Comparison of ENCODE assay signal across 17 cellular contexts in the genomic region with DNA sequence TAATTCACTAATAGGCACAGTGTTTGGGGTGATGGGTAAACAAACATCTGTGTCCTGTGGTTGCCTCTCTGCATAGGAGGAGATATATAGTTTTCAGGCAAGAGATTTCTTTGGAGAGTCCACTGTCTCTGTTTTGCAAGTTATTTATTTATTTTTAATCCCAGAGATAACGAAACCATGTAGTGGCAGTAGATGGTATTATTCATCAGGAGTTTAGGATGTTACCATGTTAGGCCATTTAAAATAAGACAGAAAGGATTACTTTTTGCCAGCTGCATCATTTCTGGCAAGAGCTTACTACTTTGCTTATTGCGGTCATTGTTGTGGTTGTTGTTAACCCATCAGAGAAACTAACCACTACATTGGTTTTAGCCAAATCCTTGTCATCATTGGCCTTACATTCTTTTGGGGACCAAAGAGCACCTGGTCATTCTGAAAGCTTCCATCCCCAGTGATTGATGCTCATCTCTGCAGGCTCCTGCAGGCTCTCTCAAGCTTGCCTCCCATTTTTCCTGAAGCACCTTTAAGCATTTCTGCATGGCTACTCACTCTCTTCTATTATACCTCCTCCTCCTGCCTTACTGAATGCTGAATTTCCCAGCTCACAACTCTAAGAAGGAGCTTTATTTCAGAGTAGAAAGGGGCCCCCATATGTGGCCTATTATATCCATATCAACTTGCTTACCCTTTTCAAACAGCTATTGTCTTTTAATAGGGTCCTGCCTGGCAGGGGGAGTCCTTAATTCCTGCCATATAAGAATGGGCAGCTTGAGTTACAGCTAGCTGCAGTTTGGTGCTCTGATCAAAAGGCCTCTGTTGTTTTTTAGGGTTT.
DNase-seq lines count a peak whose midpoint lies in the region; ATAC-seq and TF ChIP-seq lines count a peak whose summit lies in the region.
"Had no signal": no experiment of that assay in that cellular context is flagged by ENCODE, and none has a peak within 500 bp of the region (broad histone marks: within the 10 kb centered on the region; RNA-seq: fewer than 3 reads in every experiment).

No MANE protein-coding gene starts in this region.

- H3K9me3 ChIP-seq in HUES64 (ENCODE audit: insufficient read depth, low read depth, low read length) (no peaks in the 10 kb centered on the region), neural progenitor cell (ENCODE audit: low read depth) (no peaks in the 10 kb centered on the region)
- H3K9me3 ChIP-seq: BLaER1, SJCRH30 had no signal

- H3K4me2 ChIP-seq in neural progenitor cell, result peak overlapping the region; percentile 63
- H3K4me2 ChIP-seq: BLaER1 had no signal

- H3F3A ChIP-seq in neural progenitor cell (ENCODE audit: low read depth), result peaks cover 48% of the 10 kb centered on the region

- peak overlapping the region; percentile 90 for H3K27ac Mint-ChIP-seq in neural progenitor cell
- H3K27ac Mint-ChIP-seq: activated CD4-positive, alpha-beta T cell treated with anti-CD3 and anti-CD28 coated beads, Interleukin-2, amount 10 ng/mL, durations not matched to agents 7 days and 5 days; activated naive CD8-positive, alpha-beta T cell treated with anti-CD3 and anti-CD28 coated beads, Interleukin-2, amount 10 ng/mL, durations not matched to agents 7 days and 5 days; stimulated activated naive CD8-positive, alpha-beta T cell treated with anti-CD3 and anti-CD28 coated beads, Interleukin-15, Interleukin-2, amounts not matched to agents 100 ng/mL and 50 ng/mL, for 24 hours had no signal

- H3K27me3 ChIP-seq in HUES64 (ENCODE audit: insufficient read depth, low read length), result no peaks in the 10 kb centered on the region
- H3K27me3 ChIP-seq in neural progenitor cell, result no peaks in the 10 kb centered on the region
- H3K27me3 ChIP-seq: BLaER1, SJCRH30 had no signal

- H3K4me3 Mint-ChIP-seq in neural progenitor cell, result peak overlapping the region; percentile 23
- H3K4me3 Mint-ChIP-seq: activated CD4-positive, alpha-beta T cell treated with anti-CD3 and anti-CD28 coated beads, Interleukin-2, amount 10 ng/mL, durations not matched to agents 7 days and 5 days; activated naive CD8-positive, alpha-beta T cell treated with anti-CD3 and anti-CD28 coated beads, Interleukin-2, amount 10 ng/mL, durations not matched to agents 7 days and 5 days; stimulated activated naive CD8-positive, alpha-beta T cell treated with anti-CD3 and anti-CD28 coated beads, Interleukin-15, Interleukin-2, amounts not matched to agents 100 ng/mL and 50 ng/mL, for 24 hours had no signal

- peaks cover 10% of the 10 kb centered on the region for H3K27me3 Mint-ChIP-seq in neural progenitor cell (ENCODE audit: insufficient read depth, low read depth)
- H3K27me3 Mint-ChIP-seq: activated CD4-positive, alpha-beta T cell treated with anti-CD3 and anti-CD28 coated beads, Interleukin-2, amount 10 ng/mL, durations not matched to agents 7 days and 5 days; activated naive CD8-positive, alpha-beta T cell treated with anti-CD3 and anti-CD28 coated beads, Interleukin-2, amount 10 ng/mL, durations not matched to agents 7 days and 5 days; stimulated activated naive CD8-positive, alpha-beta T cell treated with anti-CD3 and anti-CD28 coated beads, Interleukin-15, Interleukin-2, amounts not matched to agents 100 ng/mL and 50 ng/mL, for 24 hours had no signal

- H3K4me1 ChIP-seq in HUES64 (ENCODE audit: insufficient read depth, low read length) (peaks cover 29% of the 10 kb centered on the region), neural progenitor cell (peaks cover 32% of the 10 kb centered on the region)
- H3K4me1 ChIP-seq: BLaER1 had no signal

- H3K27ac ChIP-seq in HUES64 (ENCODE audit: low read depth, low read length) (peak overlapping the region; percentile 67; the same call in 1 of the 2 replicates), neural progenitor cell (peak overlapping the region; percentile 69)
- H3K27ac ChIP-seq: BLaER1, SJCRH30, skin epidermis had no signal

- peaks cover 19% of the 10 kb centered on the region for H3K36me3 Mint-ChIP-seq in neural progenitor cell
- H3K36me3 Mint-ChIP-seq: activated naive CD8-positive, alpha-beta T cell treated with anti-CD3 and anti-CD28 coated beads, Interleukin-2, amount 10 ng/mL, durations not matched to agents 7 days and 5 days had no signal

- no peak for TF ChIP-seq CTCF in astrocyte of the spinal cord (IDR thresholded peaks at IDR 0.05; ENCODE audit: low read depth, low read length)
- no peak for TF ChIP-seq CTCF in neural progenitor cell (IDR thresholded peaks at IDR 0.05)

- peaks cover 51% of the 10 kb centered on the region for H3K4me1 Mint-ChIP-seq in neural progenitor cell
- H3K4me1 Mint-ChIP-seq: activated CD4-positive, alpha-beta T cell treated with anti-CD3 and anti-CD28 coated beads, Interleukin-2, amount 10 ng/mL, durations not matched to agents 7 days and 5 days; activated naive CD8-positive, alpha-beta T cell treated with anti-CD3 and anti-CD28 coated beads, Interleukin-2, amount 10 ng/mL, durations not matched to agents 7 days and 5 days had no signal

- peaks cover 13% of the 10 kb centered on the region for H3K9me3 Mint-ChIP-seq in neural progenitor cell
- H3K9me3 Mint-ChIP-seq: activated CD4-positive, alpha-beta T cell treated with anti-CD3 and anti-CD28 coated beads, Interleukin-2, amount 10 ng/mL, durations not matched to agents 7 days and 5 days; activated naive CD8-positive, alpha-beta T cell treated with anti-CD3 and anti-CD28 coated beads, Interleukin-2, amount 10 ng/mL, durations not matched to agents 7 days and 5 days; stimulated activated naive CD8-positive, alpha-beta T cell treated with anti-CD3 and anti-CD28 coated beads, Interleukin-15, Interleukin-2, amounts not matched to agents 100 ng/mL and 50 ng/mL, for 24 hours had no signal

- WGBS in HUES64, result 100% methylated on average over 2 of the region's 2 CpGs

- no peak overlapping the region for H2AFZ ChIP-seq in neural progenitor cell (replicated peaks)

- peaks cover 8% of the 10 kb centered on the region for H4K20me1 ChIP-seq in neural progenitor cell (ENCODE audit: low read depth)
- H4K20me1 ChIP-seq: BLaER1 had no signal

- peak; percentile 11 for DNase-seq in astrocyte of the spinal cord (ENCODE audit: low read depth, low spot score)
- peak; percentile 74 for DNase-seq in neural progenitor cell (ENCODE audit: low spot score)
- DNase-seq in mesenteric fat pad (ENCODE audit: low spot score), result no peak
- no peak for DNase-seq in foreskin melanocyte
- DNase-seq: activated CD4-positive, alpha-beta T cell treated with anti-CD3 and anti-CD28 coated beads, Interleukin-2, amount 10 ng/mL, durations not matched to agents 7 days and 5 days; activated naive CD8-positive, alpha-beta T cell treated with anti-CD3 and anti-CD28 coated beads, Interleukin-2, amount 10 ng/mL, durations not matched to agents 7 days and 5 days; activated T-cell treated with anti-CD3 and anti-CD28 coated beads, Interleukin-2, amount 50 U/mL, for 1 hour; DMS53; mesendoderm; T1000 had no signal

- H3K9ac ChIP-seq in HUES64 (ENCODE audit: low read depth, low read length) (no peak overlapping the region), neural progenitor cell (no peak overlapping the region)
- H3K9ac ChIP-seq: BLaER1 had no signal

- no peaks in the 10 kb centered on the region for H3K79me2 ChIP-seq in neural progenitor cell (ENCODE audit: low read depth)

- ATAC-seq in GM19455 (IDR thresholded peaks at IDR 0.05; ENCODE audit: unreplicated experiment), result peak; percentile 55
- no peak for ATAC-seq in GM18519 (IDR thresholded peaks at IDR 0.05; ENCODE audit: low FRiP score, unreplicated experiment)

- H3K4me3 ChIP-seq in HUES64 (ENCODE audit: low read length) (no peak overlapping the region), astrocyte of the spinal cord (ENCODE audit: low read depth, low read length) (no peak overlapping the region), neural progenitor cell (peak overlapping the region; percentile 5)
- H3K4me3 ChIP-seq: BLaER1, SJCRH30, skin epidermis had no signal

- H3K36me3 ChIP-seq in HUES64 (ENCODE audit: insufficient read depth, low read length) (no peaks in the 10 kb centered on the region), neural progenitor cell (no peaks in the 10 kb centered on the region)
- H3K36me3 ChIP-seq: BLaER1, SJCRH30 had no signal

- in situ Hi-C loops in astrocyte of the spinal cord (cut with HindIII; ENCODE audit: low sequenced_read_pairs), result no loop called here

Comparison
In these comparisons a context has a peak if more than half of its experiments do, and no peak if none do; other contexts are left out.
1. DNase-seq: peak in astrocyte of the spinal cord (single experiment) and neural progenitor cell (single experiment); none in mesenteric fat pad (single experiment) and foreskin melanocyte (single experiment).